Comparison of ENCODE assay signal across 8 cellular contexts in the genomic region with DNA sequence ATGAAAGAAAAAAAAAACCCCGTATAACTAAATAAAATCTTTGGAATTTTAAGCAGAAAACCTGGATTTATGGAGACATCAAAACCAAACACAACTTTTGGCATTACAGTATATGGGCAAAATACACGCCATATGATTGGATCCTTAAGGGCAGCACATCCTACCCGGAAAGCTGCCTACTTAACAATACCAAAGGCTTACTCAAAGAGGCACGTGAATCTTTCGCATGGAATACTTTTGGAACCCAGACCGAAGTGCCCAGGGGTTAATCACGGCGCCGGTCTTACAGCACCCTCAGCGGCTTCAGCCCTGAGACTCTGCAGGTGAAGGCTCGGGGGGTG. TPM values are rescaled to one million over a fixed set of nuclear protein-coding genes. Genes with fewer than 3 reads are reported as not detected.
DNase-seq lines count a peak whose midpoint lies in the region; ATAC-seq and TF ChIP-seq lines count a peak whose summit lies in the region.

No MANE protein-coding gene starts in this region.

- H3K27me3 Mint-ChIP-seq in T-helper 2 cell treated with Interferon-gamma antibody and Interleukin-4, amounts not matched to agents 5 μg/mL and 100 μg/mL, for 36 hours (ENCODE audit: low read depth): peaks cover 36% of the 10 kb centered on the region
- peaks cover 18% of the 10 kb centered on the region for H3K27me3 Mint-ChIP-seq in activated B cell treated with CpG ODN at 0.5 μM for 24 hours

- H3K4me3 Mint-ChIP-seq in T-helper 2 cell treated with Interferon-gamma antibody and Interleukin-4, amounts not matched to agents 5 μg/mL and 100 μg/mL, for 36 hours: peak overlapping the region; percentile 86
- H3K4me3 Mint-ChIP-seq in activated B cell treated with CpG ODN at 0.5 μM for 24 hours: peak overlapping the region; percentile 85

- ATAC-seq in HG03066 (IDR thresholded peaks at IDR 0.05; ENCODE audit: low read depth, unreplicated experiment) (peak; percentile 65), activated B cell treated with CpG ODN at 0.5 μM for 24 hours (ENCODE audit: low read depth) (no peak), heart left ventricle (peak in 2 of 4 donors; percentile 41 to 45)

- peaks cover 12% of the 10 kb centered on the region for H3K4me1 Mint-ChIP-seq in T-helper 2 cell treated with Interferon-gamma antibody and Interleukin-4, amounts not matched to agents 5 μg/mL and 100 μg/mL, for 36 hours (ENCODE audit: low read depth)
- H3K4me1 Mint-ChIP-seq in activated B cell treated with CpG ODN at 0.5 μM for 24 hours: peaks cover 18% of the 10 kb centered on the region

- 4 to 10% (median 5%) methylated on average over 9 to 11 of the region's 11 CpGs for WGBS in heart left ventricle, 4 donors

- peak overlapping the region in 6 of 12 donors; percentile 16 to 85 (median 38) for H3K27ac ChIP-seq in heart left ventricle

- DNase-seq in T-helper 2 cell treated with Interferon-gamma antibody and Interleukin-4, amounts not matched to agents 5 μg/mL and 100 μg/mL, for 36 hours (ENCODE audit: low spot score): no peak
- no peak for DNase-seq in T-helper 2 cell
- DNase-seq in activated B cell treated with CpG ODN at 0.5 μM for 24 hours: no peak
- no peak for DNase-seq in heart left ventricle
- peak; percentile 39 for DNase-seq in renal cortical epithelial cell (ENCODE audit: low read depth)
- DNase-seq in T1000 (lab: John Stamatoyannopoulos, UW): no peak
- no peak for DNase-seq in NCI-H1694 (lab: John Stamatoyannopoulos, UW)

- peak overlapping the region; percentile 79 for H3K27ac Mint-ChIP-seq in T-helper 2 cell treated with Interferon-gamma antibody and Interleukin-4, amounts not matched to agents 5 μg/mL and 100 μg/mL, for 36 hours
- H3K27ac Mint-ChIP-seq in activated B cell treated with CpG ODN at 0.5 μM for 24 hours: no peak overlapping the region

- H3K4me3 ChIP-seq in heart left ventricle: peak overlapping the region; percentile 24 to 72 (median 60)

- TF ChIP-seq POLR2A in heart left ventricle (IDR thresholded peaks at IDR 0.05): no peak

- H3K4me1 ChIP-seq in heart left ventricle: peaks cover 0 to 16% (median 8%) of the 10 kb centered on the region in 12 donors

- H3K27me3 ChIP-seq in heart left ventricle: no peaks in the 10 kb centered on the region

- TF ChIP-seq CTCF in activated B cell treated with CpG ODN at 0.5 μM for 24 hours (IDR thresholded peaks at IDR 0.05) (no peak), heart left ventricle (IDR thresholded peaks at IDR 0.05) (no peak)

- peaks cover 0 to 11% (median 3%) of the 10 kb centered on the region in 9 donors for H3K36me3 ChIP-seq in heart left ventricle

- intact Hi-C loops in activated B cell treated with CpG ODN at 0.5 μM for 24 hours (cut with micrococcal nuclease): loop anchor here (1.0 kb wide), 1 partner anchor 49 kb away; a partner anchor contains a TSS
- intact Hi-C loops in heart left ventricle (cut with DNase I): loop anchor here in 1 of 10 donors (5.0 kb wide), 1 partner anchor 50 kb away; a partner anchor contains a TSS

- CTCF ChIA-PET in activated B cell treated with CpG ODN at 0.5 μM for 24 hours (lab: Charles Lee): no interaction called here

- H3K9me3 Mint-ChIP-seq in T-helper 2 cell treated with Interferon-gamma antibody and Interleukin-4, amounts not matched to agents 5 μg/mL and 100 μg/mL, for 36 hours: no peaks in the 10 kb centered on the region
- H3K9me3 Mint-ChIP-seq in activated B cell treated with CpG ODN at 0.5 μM for 24 hours: no peaks in the 10 kb centered on the region

- no peaks in the 10 kb centered on the region for H3K36me3 Mint-ChIP-seq in T-helper 2 cell treated with Interferon-gamma antibody and Interleukin-4, amounts not matched to agents 5 μg/mL and 100 μg/mL, for 36 hours (ENCODE audit: low read depth)
- no peaks in the 10 kb centered on the region for H3K36me3 Mint-ChIP-seq in activated B cell treated with CpG ODN at 0.5 μM for 24 hours (ENCODE audit: low read depth)

- POLR2A ChIA-PET in activated B cell treated with CpG ODN at 0.5 μM for 24 hours (lab: Charles Lee): no interaction called here

- H3K9me3 ChIP-seq in heart left ventricle: no peaks in the 10 kb centered on the region

RNA-seq across cellular contexts. Expression of a gene that starts 0.4 kb away (rescaled TPM):
- total RNA-seq in activated B cell treated with CpG ODN at 0.5 μM for 24 hours (0.18 TPM in 1 of 2 replicates, not detected in the other), heart left ventricle (1 to 10 TPM in 7 of 9 donors, under 1 TPM in 2; 0.20 to 5.7 (median 1.4) TPM), renal cortical epithelial cell (2.8 and 3.3 TPM in 2 replicates)
- polyA plus RNA-seq in heart left ventricle: under 1 TPM; 0.30 to 0.65 TPM

RNA-seq across cellular contexts. Expression of a gene that starts 49.0 kb away (rescaled TPM):
- total RNA-seq in activated B cell treated with CpG ODN at 0.5 μM for 24 hours: 17.2 and 19.8 TPM in 2 replicates
- 10 to 100 TPM; 31.0 to 41.5 (median 34.7) TPM for total RNA-seq in heart left ventricle
- 10 to 100 TPM; 12.5 to 23.5 TPM for polyA plus RNA-seq in heart left ventricle
- 65.1 and 152 TPM in 2 replicates for total RNA-seq in renal cortical epithelial cell
